ENCODE assay signal across 26 cellular contexts in genomic region chr1:22100168-22100567, GRCh38. TPM values are rescaled to one million over a fixed set of nuclear protein-coding genes. Genes with fewer than 3 reads are reported as not detected.
DNase-seq lines count a peak whose midpoint lies in the region; ATAC-seq and TF ChIP-seq lines count a peak whose summit lies in the region.
"Had no signal": no experiment of that assay in that cellular context is flagged by ENCODE, and none has a peak within 500 bp of the region (broad histone marks: within the 10 kb centered on the region; RNA-seq: fewer than 3 reads in every experiment).

No MANE protein-coding gene starts in this region.

- TF ChIP-seq POLR2A in uterus (IDR thresholded peaks at IDR 0.05): no peak

- CTCF ChIA-PET in activated CD8-positive, alpha-beta T cell treated with anti-CD3 and anti-CD28 coated beads for 36 hours (lab: Charles Lee): interaction anchor here (0.9 to 1.6 kb wide), 5 partner anchors 33 to 316 kb away, joined by 3 to 4 read pairs (median 4); no protein-coding TSS in a partner anchor

- H3K36me3 Mint-ChIP-seq in T-helper 1 cell treated with Interleukin-12 subunit alpha and Interleukin-12 subunit beta and Interleukin-4 antibody, amounts not matched to agents 30 μg/mL and 1 μg/mL, for 36 hours (ENCODE audit: low read depth): peaks cover 43% of the 10 kb centered on the region
- H3K36me3 Mint-ChIP-seq in CD4-positive, CD25-positive, alpha-beta regulatory T cell: peaks cover 26% of the 10 kb centered on the region
- H3K36me3 Mint-ChIP-seq in activated CD8-positive, alpha-beta T cell treated with anti-CD3 and anti-CD28 coated beads for 36 hours (ENCODE audit: low read depth): peaks cover 69% of the 10 kb centered on the region
- H3K36me3 Mint-ChIP-seq in memory B cell: peaks cover 15% of the 10 kb centered on the region

- intact Hi-C loops in activated CD8-positive, alpha-beta T cell treated with anti-CD3 and anti-CD28 coated beads for 36 hours (cut with micrococcal nuclease): no loop called here
- intact Hi-C loops in posterior cingulate gyrus (cut with DNase I): no loop called here
- intact Hi-C loops in uterus (cut with DNase I; ENCODE audit: low total_unique reads): no loop called here

- H3K27me3 ChIP-seq in CD4-positive, CD25-positive, alpha-beta regulatory T cell (ENCODE audit: control insufficient read depth, insufficient read depth, low read length): no peaks in the 10 kb centered on the region
- no peaks in the 10 kb centered on the region for H3K27me3 ChIP-seq in uterus
- H3K27me3 ChIP-seq: upper lobe of left lung had no signal

- DNase-seq in T-helper 1 cell (no peak), memory B cell (ENCODE audit: low spot score in 2 of 2) (no peak), CD1c-positive myeloid dendritic cell (ENCODE audit: extremely low spot score) (no peak), posterior cingulate gyrus (no peak), uterus (no peak)
- no peak for DNase-seq in CD4-positive, CD25-positive, alpha-beta regulatory T cell
- DNase-seq in activated CD8-positive, alpha-beta T cell treated with anti-CD3 and anti-CD28 coated beads for 36 hours: no peak
- DNase-seq: activated CD4-positive, alpha-beta T cell treated with anti-CD3 and anti-CD28 coated beads for 4 hours; activated gamma-delta T cell treated with Interleukin-2 at 50 U/mL for 16 hours; central memory CD4-positive, alpha-beta T cell; COR-L47; dermis blood vessel endothelial cell; DND-41; H7; Kasumi-1; NCI-H524; NK-92 treated with Interleukin-12 subunit alpha and Interleukin-12 subunit beta, amount 100 ng/mL, for 24 hours; SHP77 treated with DMSO at 0.1 percent for 48 hours; stimulated activated CD8-positive, alpha-beta memory T cell treated with anti-CD3 and anti-CD28 coated beads, Interleukin-4, amount 100 ng/mL, for 48 hours; substantia nigra; SW 1271; upper lobe of left lung had no signal

- peak overlapping the region; percentile 3 for H3K27ac Mint-ChIP-seq in T-helper 1 cell treated with Interleukin-12 subunit alpha and Interleukin-12 subunit beta and Interleukin-4 antibody, amounts not matched to agents 30 μg/mL and 1 μg/mL, for 36 hours
- peak overlapping the region; percentile 56 to 88 (median 79) for H3K27ac Mint-ChIP-seq in CD4-positive, CD25-positive, alpha-beta regulatory T cell
- peak overlapping the region; percentile 40 for H3K27ac Mint-ChIP-seq in activated CD8-positive, alpha-beta T cell treated with anti-CD3 and anti-CD28 coated beads for 36 hours
- peak overlapping the region; percentile 86 for H3K27ac Mint-ChIP-seq in memory B cell

- no peak for ATAC-seq in CD4-positive, CD25-positive, alpha-beta regulatory T cell (ENCODE audit: low read depth in 2 of 2)
- ATAC-seq in activated CD8-positive, alpha-beta T cell treated with anti-CD3 and anti-CD28 coated beads for 36 hours: no peak
- no peak for ATAC-seq in memory B cell (ENCODE audit: low read depth)

- H3K36me3 ChIP-seq in CD4-positive, CD25-positive, alpha-beta regulatory T cell (ENCODE audit: control insufficient read depth, insufficient read depth, low read length): peaks cover 51% of the 10 kb centered on the region
- H3K36me3 ChIP-seq in uterus: no peaks in the 10 kb centered on the region

- H3K27me3 Mint-ChIP-seq in T-helper 1 cell treated with Interleukin-12 subunit alpha and Interleukin-12 subunit beta and Interleukin-4 antibody, amounts not matched to agents 30 μg/mL and 1 μg/mL, for 36 hours (ENCODE audit: low read depth): no peaks in the 10 kb centered on the region
- H3K27me3 Mint-ChIP-seq in CD4-positive, CD25-positive, alpha-beta regulatory T cell: no peaks in the 10 kb centered on the region
- no peaks in the 10 kb centered on the region for H3K27me3 Mint-ChIP-seq in activated CD8-positive, alpha-beta T cell treated with anti-CD3 and anti-CD28 coated beads for 36 hours
- no peaks in the 10 kb centered on the region for H3K27me3 Mint-ChIP-seq in memory B cell

- no peaks in the 10 kb centered on the region for H3K9me3 Mint-ChIP-seq in T-helper 1 cell treated with Interleukin-12 subunit alpha and Interleukin-12 subunit beta and Interleukin-4 antibody, amounts not matched to agents 30 μg/mL and 1 μg/mL, for 36 hours
- H3K9me3 Mint-ChIP-seq in CD4-positive, CD25-positive, alpha-beta regulatory T cell: no peaks in the 10 kb centered on the region
- peaks cover 9% of the 10 kb centered on the region for H3K9me3 Mint-ChIP-seq in activated CD8-positive, alpha-beta T cell treated with anti-CD3 and anti-CD28 coated beads for 36 hours
- H3K9me3 Mint-ChIP-seq in memory B cell: no peaks in the 10 kb centered on the region

- peaks cover 45% of the 10 kb centered on the region for H3K4me1 Mint-ChIP-seq in T-helper 1 cell treated with Interleukin-12 subunit alpha and Interleukin-12 subunit beta and Interleukin-4 antibody, amounts not matched to agents 30 μg/mL and 1 μg/mL, for 36 hours (ENCODE audit: low read depth)
- peaks cover 25 to 79% (median 54%) of the 10 kb centered on the region in 4 donors for H3K4me1 Mint-ChIP-seq in CD4-positive, CD25-positive, alpha-beta regulatory T cell
- peaks cover 68% of the 10 kb centered on the region for H3K4me1 Mint-ChIP-seq in activated CD8-positive, alpha-beta T cell treated with anti-CD3 and anti-CD28 coated beads for 36 hours (ENCODE audit: low read depth)
- peaks cover 42% of the 10 kb centered on the region for H3K4me1 Mint-ChIP-seq in memory B cell

- peak overlapping the region; percentile 37 for H3K27ac ChIP-seq in CD4-positive, CD25-positive, alpha-beta regulatory T cell (ENCODE audit: insufficient read depth, low read length, poor library complexity, severe bottlenecking)
- no peak overlapping the region for H3K27ac ChIP-seq in uterus
- H3K27ac ChIP-seq: 22Rv1, upper lobe of left lung had no signal

- H3K4me3 ChIP-seq in CD4-positive, CD25-positive, alpha-beta regulatory T cell (ENCODE audit: low read depth, low read length): no peak overlapping the region
- H3K4me3 ChIP-seq in uterus: no peak overlapping the region
- H3K4me3 ChIP-seq: upper lobe of left lung had no signal

- POLR2A ChIA-PET in activated CD8-positive, alpha-beta T cell treated with anti-CD3 and anti-CD28 coated beads for 36 hours (lab: Charles Lee): interaction anchor here (0.5 to 1.8 kb wide), 5 partner anchors 11 to 77 kb away, joined by 3 to 8 read pairs (median 4); no protein-coding TSS in a partner anchor

- H3K4me3 Mint-ChIP-seq in T-helper 1 cell treated with Interleukin-12 subunit alpha and Interleukin-12 subunit beta and Interleukin-4 antibody, amounts not matched to agents 30 μg/mL and 1 μg/mL, for 36 hours: no peak overlapping the region
- no peak overlapping the region for H3K4me3 Mint-ChIP-seq in CD4-positive, CD25-positive, alpha-beta regulatory T cell
- no peak overlapping the region for H3K4me3 Mint-ChIP-seq in activated CD8-positive, alpha-beta T cell treated with anti-CD3 and anti-CD28 coated beads for 36 hours
- no peak overlapping the region for H3K4me3 Mint-ChIP-seq in memory B cell

- peaks cover 48% of the 10 kb centered on the region for H3K4me1 ChIP-seq in CD4-positive, CD25-positive, alpha-beta regulatory T cell (ENCODE audit: control insufficient read depth, insufficient read depth, low read length, poor library complexity, severe bottlenecking)
- H3K4me1 ChIP-seq in uterus: no peaks in the 10 kb centered on the region

- H3K9me3 ChIP-seq in CD4-positive, CD25-positive, alpha-beta regulatory T cell (ENCODE audit: control insufficient read depth in 2 of 2, low read length in 2 of 2): no peaks in the 10 kb centered on the region
- no peaks in the 10 kb centered on the region for H3K9me3 ChIP-seq in uterus
- H3K9me3 ChIP-seq: upper lobe of left lung had no signal

- TF ChIP-seq CTCF in activated CD8-positive, alpha-beta T cell treated with anti-CD3 and anti-CD28 coated beads for 36 hours (IDR thresholded peaks at IDR 0.05): no peak
- no peak for TF ChIP-seq CTCF in uterus (IDR thresholded peaks at IDR 0.05)

RNA-seq across cellular contexts. Expression of gene WNT4, which starts 42.7 kb away (rescaled TPM):
- not detected for total RNA-seq in CD4-positive, CD25-positive, alpha-beta regulatory T cell
- polyA plus RNA-seq in CD4-positive, CD25-positive, alpha-beta regulatory T cell: under 1 TPM in 2 of 4 donors, not detected in 2; 0.06 to 0.13 TPM
- total RNA-seq in activated CD8-positive, alpha-beta T cell treated with anti-CD3 and anti-CD28 coated beads for 36 hours: not detected
- total RNA-seq in uterus: 10 to 100 TPM in 2 of 4 donors, 1 to 10 TPM in 1, not detected in 1; 1.3 to 14.0 (median 11.5) TPM
- total RNA-seq: endothelial cell of umbilical vein, mononuclear cell had no signal

RNA-seq across cellular contexts. Expression of gene CDC42, which starts 47.7 kb away (rescaled TPM):
- 376 TPM for total RNA-seq in CD4-positive, CD25-positive, alpha-beta regulatory T cell
- 100 to 1,000 TPM; 290 to 513 (median 434) TPM for polyA plus RNA-seq in CD4-positive, CD25-positive, alpha-beta regulatory T cell
- 100 to 1,000 TPM; 292 to 310 TPM for total RNA-seq in activated CD8-positive, alpha-beta T cell treated with anti-CD3 and anti-CD28 coated beads for 36 hours
- 100 to 1,000 TPM; 173 to 570 (median 223) TPM for total RNA-seq in uterus

Comparison
In these comparisons a context has a peak if more than half of its experiments do, and no peak if none do; other contexts are left out.
1. H3K27ac Mint-ChIP-seq: peak in every context shown above with its lines; median percentile 86 in memory B cell; 79 in CD4-positive, CD25-positive, alpha-beta regulatory T cell; 40 in activated CD8-positive, alpha-beta T cell treated with anti-CD3 and anti-CD28 coated beads for 36 hours; 3 in T-helper 1 cell treated with Interleukin-12 subunit alpha and Interleukin-12 subunit beta and Interleukin-4 antibody, amounts not matched to agents 30 μg/mL and 1 μg/mL, for 36 hours.